8 cellular contexts compared by ENCODE assay signal in the genomic region with DNA sequence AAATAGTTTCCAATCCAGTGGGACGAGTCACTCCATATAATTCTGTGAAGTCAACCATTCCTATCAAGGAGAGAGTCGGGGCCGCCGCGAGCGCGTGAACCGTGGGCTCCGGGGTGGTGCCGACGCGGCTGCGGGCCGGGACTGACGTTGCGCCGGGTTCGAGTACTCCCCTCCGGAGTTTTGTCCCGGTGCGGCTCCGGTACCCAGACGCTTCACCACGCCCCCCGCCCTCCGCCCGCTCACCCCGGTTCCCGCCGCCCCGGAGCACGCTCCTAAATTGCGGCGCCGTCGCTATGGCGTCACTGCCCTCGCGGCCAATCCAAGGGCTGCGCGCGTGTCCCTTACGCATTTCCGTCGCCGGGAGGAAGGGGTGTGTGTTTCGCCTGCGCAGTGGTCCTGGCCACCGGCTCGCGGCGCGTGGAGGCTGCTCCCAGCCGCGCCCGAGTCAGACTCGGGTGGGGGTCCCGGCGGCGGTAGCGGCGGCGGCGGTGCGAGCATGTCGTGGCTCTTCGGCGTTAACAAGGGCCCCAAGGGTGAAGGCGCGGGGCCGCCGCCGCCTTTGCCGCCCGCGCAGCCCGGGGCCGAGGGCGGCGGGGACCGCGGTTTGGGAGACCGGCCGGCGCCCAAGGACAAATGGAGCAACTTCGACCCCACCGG. TPM values are rescaled to one million over a fixed set of nuclear protein-coding genes. Genes with fewer than 3 reads are reported as not detected.
DNase-seq lines count a peak whose midpoint lies in the region; ATAC-seq and TF ChIP-seq lines count a peak whose summit lies in the region.

A gene with protein sequence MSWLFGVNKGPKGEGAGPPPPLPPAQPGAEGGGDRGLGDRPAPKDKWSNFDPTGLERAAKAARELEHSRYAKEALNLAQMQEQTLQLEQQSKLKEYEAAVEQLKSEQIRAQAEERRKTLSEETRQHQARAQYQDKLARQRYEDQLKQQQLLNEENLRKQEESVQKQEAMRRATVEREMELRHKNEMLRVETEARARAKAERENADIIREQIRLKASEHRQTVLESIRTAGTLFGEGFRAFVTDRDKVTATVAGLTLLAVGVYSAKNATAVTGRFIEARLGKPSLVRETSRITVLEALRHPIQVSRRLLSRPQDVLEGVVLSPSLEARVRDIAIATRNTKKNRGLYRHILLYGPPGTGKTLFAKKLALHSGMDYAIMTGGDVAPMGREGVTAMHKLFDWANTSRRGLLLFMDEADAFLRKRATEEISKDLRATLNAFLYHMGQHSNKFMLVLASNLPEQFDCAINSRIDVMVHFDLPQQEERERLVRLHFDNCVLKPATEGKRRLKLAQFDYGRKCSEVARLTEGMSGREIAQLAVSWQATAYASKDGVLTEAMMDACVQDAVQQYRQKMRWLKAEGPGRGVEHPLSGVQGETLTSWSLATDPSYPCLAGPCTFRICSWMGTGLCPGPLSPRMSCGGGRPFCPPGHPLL (plus strand): TSS at position 377 of the 657 bp plus-strand sequence. CDS start 120 bp downstream, at position 497.

- intact Hi-C loops in ascending aorta (cut with DNase I), result loop anchor here (1.0 to 2.0 kb wide), 3 partner anchors 40 to 103 kb away; a partner anchor contains a TSS
- intact Hi-C loops in right cardiac atrium (cut with DNase I), result no loop called here
- intact Hi-C loops in uterus (cut with DNase I; ENCODE audit: low total_unique reads), result no loop called here

- H3K4me3 ChIP-seq in ascending aorta (peak within 1 kb of the TSS; percentile 73 to 81), right cardiac atrium (ENCODE audit: low read length) (peak within 1 kb of the TSS; percentile 93), uterus (peak within 1 kb of the TSS; percentile 80 to 99)

- under 1% methylated on average over 87 of the region's 87 CpGs for WGBS in right cardiac atrium

- H3K9me3 Mint-ChIP-seq in T-helper 2 cell treated with Interferon-gamma antibody and Interleukin-4, amounts not matched to agents 5 μg/mL and 100 μg/mL, for 36 hours, result no peaks in the 10 kb centered on the region

- H3K27me3 ChIP-seq in ascending aorta (no peaks in the 10 kb centered on the region), right cardiac atrium (ENCODE audit: control insufficient read depth, insufficient read depth) (no peaks in the 10 kb centered on the region), uterus (no peaks in the 10 kb centered on the region)

- H3K4me3 Mint-ChIP-seq in T-helper 2 cell treated with Interferon-gamma antibody and Interleukin-4, amounts not matched to agents 5 μg/mL and 100 μg/mL, for 36 hours, result peak within 1 kb of the TSS; percentile 90

- no peaks in the 10 kb centered on the region for H3K27me3 Mint-ChIP-seq in T-helper 2 cell treated with Interferon-gamma antibody and Interleukin-4, amounts not matched to agents 5 μg/mL and 100 μg/mL, for 36 hours (ENCODE audit: low read depth)

- DNase-seq in NCI-H2029 (lab: John Stamatoyannopoulos, UW) (peak; percentile 82), ascending aorta (ENCODE audit: low spot score in 2 of 2) (peak; percentile 67 to 96), right cardiac atrium (peak; percentile 88 to 98 (median 98)), pulmonary artery endothelial cell (ENCODE audit: low read depth, low spot score) (peak; percentile 72), uterus (peak; percentile 82 to 91)
- DNase-seq in T-helper 2 cell treated with Interferon-gamma antibody and Interleukin-4, amounts not matched to agents 5 μg/mL and 100 μg/mL, for 36 hours (ENCODE audit: low spot score), result peak; percentile 95

- H3K27ac ChIP-seq in ascending aorta (peak within 1 kb of the TSS; percentile 72 to 77), right cardiac atrium (ENCODE audit: low read length) (peak within 1 kb of the TSS; percentile 71), uterus (peak within 1 kb of the TSS; percentile 77 to 84)

- H3K4me1 ChIP-seq in ascending aorta (peaks cover 0 to 22% of the 10 kb centered on the region in 2 donors), right cardiac atrium (ENCODE audit: control insufficient read depth, insufficient read depth, low read length) (peaks cover 3% of the 10 kb centered on the region), uterus (peaks cover 0 to 5% of the 10 kb centered on the region in 2 donors)

- H3K9me3 ChIP-seq in ascending aorta, result no peaks in the 10 kb centered on the region
- H3K9me3 ChIP-seq in right cardiac atrium (ENCODE audit: control insufficient read depth, low read length), result no peaks in the 10 kb centered on the region
- no peaks in the 10 kb centered on the region for H3K9me3 ChIP-seq in uterus

- H3K4me1 Mint-ChIP-seq in T-helper 2 cell treated with Interferon-gamma antibody and Interleukin-4, amounts not matched to agents 5 μg/mL and 100 μg/mL, for 36 hours (ENCODE audit: low read depth), result peaks cover 15% of the 10 kb centered on the region

- no peaks in the 10 kb centered on the region for H3K36me3 Mint-ChIP-seq in T-helper 2 cell treated with Interferon-gamma antibody and Interleukin-4, amounts not matched to agents 5 μg/mL and 100 μg/mL, for 36 hours (ENCODE audit: low read depth)

- H3K27ac Mint-ChIP-seq in T-helper 2 cell treated with Interferon-gamma antibody and Interleukin-4, amounts not matched to agents 5 μg/mL and 100 μg/mL, for 36 hours, result peak within 1 kb of the TSS; percentile 88

- H3K36me3 ChIP-seq in ascending aorta, result no peaks in the 10 kb centered on the region
- no peaks in the 10 kb centered on the region for H3K36me3 ChIP-seq in uterus

- TF ChIP-seq POLR2A in GM18505 (IDR thresholded peaks at IDR 0.05; ENCODE audit: borderline replicate concordance, extremely low read depth, insufficient read depth, insufficient read length) (peak; percentile 65), uterus (IDR thresholded peaks at IDR 0.05) (peak; percentile 14 to 56)

- ATAC-seq in GM18505 (IDR thresholded peaks at IDR 0.05; ENCODE audit: unreplicated experiment), result peak; percentile 88
- ATAC-seq in HG02943 (IDR thresholded peaks at IDR 0.05; ENCODE audit: low read depth, unreplicated experiment), result peak; percentile 89
- ATAC-seq in right cardiac atrium, result peak; percentile 98

- TF ChIP-seq CTCF in ascending aorta (IDR thresholded peaks at IDR 0.05) (no peak), uterus (IDR thresholded peaks at IDR 0.05) (peak in 1 of 4 experiments; percentile 13)

RNA-seq across cellular contexts. Expression of the gene that starts here (rescaled TPM):
- total RNA-seq in ascending aorta (14.2 TPM), right cardiac atrium (10 to 100 TPM in 1 of 4 donors, 1 to 10 TPM in 3; 5.6 to 11.4 (median 8.8) TPM), pulmonary artery endothelial cell (23.6 and 32.2 TPM in 2 replicates), uterus (10 to 100 TPM in 3 of 4 donors, 1 to 10 TPM in 1; 2.1 to 20.5 (median 17.8) TPM)
- 8.3 TPM for polyA plus RNA-seq in right cardiac atrium

Comparison
In these comparisons a context has a peak if more than half of its experiments do, and no peak if none do; other contexts are left out.
1. Peak in every context shown above with its lines: DNase-seq, ATAC-seq, H3K4me3 ChIP-seq and H3K27ac ChIP-seq.